8 cellular contexts compared by ENCODE assay signal in genomic region chr11:124761301-124762021, GRCh38. TPM values are rescaled to one million over a fixed set of nuclear protein-coding genes. Genes with fewer than 3 reads are reported as not detected.
DNase-seq lines count a peak whose midpoint lies in the region; ATAC-seq, FAIRE-seq and TF ChIP-seq lines count a peak whose summit lies in the region.

No MANE protein-coding gene starts in this region.

- peak overlapping the region; percentile 90 for H2AFZ ChIP-seq in PC-9

- intact Hi-C loops in PC-9 (cut with micrococcal nuclease; ENCODE audit: unreplicated experiment), result loop anchor here (2.0 kb wide), 1 partner anchor 75 kb away; no protein-coding TSS in a partner anchor
- intact Hi-C loops in heart left ventricle (cut with DNase I), result loop anchor here in 9 of 10 donors (1.0 to 10.0 kb wide), 11 partner anchors 15 to 93 kb away; partner anchors contain the start of genes SIAE (in 3 of the 9) and SPA17 (in 3 of the 9)

- TF ChIP-seq CTCF in PC-9 (conservative IDR thresholded peaks at IDR 0.05), result no peak
- TF ChIP-seq CTCF in heart left ventricle (IDR thresholded peaks at IDR 0.05), result peak in 1 of 12 donors; percentile 24

- peaks cover 12% of the 10 kb centered on the region for H3F3A ChIP-seq in PC-9 (ENCODE audit: insufficient read depth, low read depth)

- WGBS in heart left ventricle, 4 donors, result 15 to 23% (median 18%) methylated on average over 14 to 21 of the region's 21 CpGs
- 13 to 28% (median 27%) methylated on average over 19 to 21 of the region's 21 CpGs for WGBS in small intestine, 3 donors

- no peak for FAIRE-seq in small intestine (lab: Jason Lieb, UNC)

- peaks cover 26% of the 10 kb centered on the region for H3K4me1 ChIP-seq in PC-9 (replicated peaks; ENCODE audit: insufficient read depth)
- peaks cover 0 to 57% (median 35%) of the 10 kb centered on the region in 12 donors for H3K4me1 ChIP-seq in heart left ventricle
- H3K4me1 ChIP-seq in small intestine (ENCODE audit: control insufficient read depth in 2 of 2, insufficient read depth in 1 of 2, low read depth in 1 of 2, low read length in 1 of 2), result peaks cover 0 to 4% of the 10 kb centered on the region in 2 donors

- POLR2A ChIA-PET in PC-9 (lab: Charles Lee; ENCODE audit: unreplicated experiment), result no interaction called here

- DNase-seq in PC-9, result no peak
- peak in 4 of 5 donors; percentile 51 to 77 (median 72) for DNase-seq in heart left ventricle
- DNase-seq in small intestine, result no peak
- DNase-seq in islet precursor cell, result no peak
- DNase-seq in globus pallidus (ENCODE audit: low spot score), result no peak
- DNase-seq in activated effector memory CD4-positive, alpha-beta T cell treated with anti-CD3 and anti-CD28 coated beads, Interleukin-2, amount 50 U/mL, for 16 hours, result no peak

- H3K27me3 ChIP-seq in PC-9 (ENCODE audit: insufficient read depth, low read depth), result no peaks in the 10 kb centered on the region
- peaks cover 0 to 63% (median 36%) of the 10 kb centered on the region in 9 donors for H3K27me3 ChIP-seq in heart left ventricle
- H3K27me3 ChIP-seq in small intestine (ENCODE audit: control insufficient read depth in 2 of 2, insufficient read depth in 2 of 2, low read length in 2 of 2), result peaks cover 0 to 15% of the 10 kb centered on the region in 2 donors

- ATAC-seq in GM18520 (IDR thresholded peaks at IDR 0.05; ENCODE audit: unreplicated experiment) (peak; percentile 1), heart left ventricle (peak in 3 of 4 donors; percentile 15 to 53 (median 22)), HG03571 (IDR thresholded peaks at IDR 0.05; ENCODE audit: unreplicated experiment) (no peak)

- H3K9me3 ChIP-seq in PC-9 (ENCODE audit: insufficient read depth, low read depth), result no peaks in the 10 kb centered on the region
- no peaks in the 10 kb centered on the region for H3K9me3 ChIP-seq in heart left ventricle
- no peaks in the 10 kb centered on the region for H3K9me3 ChIP-seq in small intestine (ENCODE audit: control insufficient read depth, low read depth)

- BruUV-seq in PC-9 (replicated peaks; lab: Mats Ljungman, UMichigan), result TSS peak; percentile 54

- H3K27ac ChIP-seq in PC-9 (no peak overlapping the region), heart left ventricle (peak overlapping the region; percentile 81 to 99 (median 94)), small intestine (ENCODE audit: low read depth in 1 of 2, low read length in 1 of 2) (peak overlapping the region in 1 of 2 donors; percentile 56)

- no peaks in the 10 kb centered on the region for H3K9me2 ChIP-seq in PC-9 (ENCODE audit: insufficient read depth)

- TF ChIP-seq POLR2A in heart left ventricle (IDR thresholded peaks at IDR 0.05), result no peak

- H3K36me3 ChIP-seq in PC-9 (ENCODE audit: low read depth), result no peaks in the 10 kb centered on the region
- peaks cover 0 to 35% (median 19%) of the 10 kb centered on the region in 9 donors for H3K36me3 ChIP-seq in heart left ventricle
- no peaks in the 10 kb centered on the region for H3K36me3 ChIP-seq in small intestine (ENCODE audit: control insufficient read depth in 2 of 2, insufficient read depth in 2 of 2, low read length in 2 of 2)

- CTCF ChIA-PET in PC-9 (lab: Charles Lee), result interaction anchor here (0.7 to 1.2 kb wide), 3 partner anchors 13 to 24 kb away, joined by 3 to 5 read pairs (median 3); no protein-coding TSS in a partner anchor

- H3K4me3 ChIP-seq in PC-9 (peak overlapping the region; percentile 98), heart left ventricle (peak overlapping the region; percentile 57 to 95 (median 82)), small intestine (ENCODE audit: low read depth in 1 of 2, low read length in 2 of 2) (peak overlapping the region; percentile 55 to 60)

- H3K79me2 ChIP-seq in PC-9 (ENCODE audit: low read depth), result peaks cover 23% of the 10 kb centered on the region; the same call in 1 of the 2 replicates

- no peaks in the 10 kb centered on the region for H4K20me1 ChIP-seq in PC-9 (ENCODE audit: insufficient read depth)

- H3K4me2 ChIP-seq in PC-9, result peak overlapping the region; percentile 91

RNA-seq across cellular contexts. Expression of gene ESAM, which starts 0.6 kb away (rescaled TPM):
- total RNA-seq in PC-9 (2021) (13.5 and 15.3 TPM in 2 replicates), heart left ventricle (100 to 1,000 TPM in 1 of 9 donors, 10 to 100 TPM in 8; 24.8 to 111 (median 43.3) TPM)
- polyA plus RNA-seq in heart left ventricle (10 to 100 TPM; 35.9 to 81.2 TPM), small intestine (10 to 100 TPM in 1 of 3 donors, 1 to 10 TPM in 1, under 1 TPM in 1; 0.67 to 38.3 (median 1.4) TPM)

RNA-seq across cellular contexts. Expression of gene VSIG2, which starts 9.4 kb away (rescaled TPM):
- total RNA-seq in PC-9 (2021) (12.4 and 13.6 TPM in 2 replicates), heart left ventricle (1 to 10 TPM in 6 of 9 donors, under 1 TPM in 3; 0.44 to 4.8 (median 1.4) TPM)
- polyA plus RNA-seq in heart left ventricle (under 1 TPM; 0.42 to 0.61 TPM), small intestine (under 1 TPM in 1 of 3 donors, not detected in 2; 0.91 TPM)

RNA-seq across cellular contexts. Expression of gene NRGN, which starts 21.7 kb away (rescaled TPM):
- total RNA-seq in PC-9 (2021) (6.8 and 10.2 TPM in 2 replicates), heart left ventricle (1 to 10 TPM; 1.2 to 9.0 (median 3.3) TPM)
- polyA plus RNA-seq in heart left ventricle (10 to 100 TPM in 1 of 2 donors, 1 to 10 TPM in 1; 4.4 to 13.8 TPM), small intestine (1 to 10 TPM in 1 of 3 donors, under 1 TPM in 1, not detected in 1; 0.67 to 6.5 TPM)

RNA-seq across cellular contexts. Expression of gene MSANTD2, which starts 38.7 kb away (rescaled TPM):
- 16.9 and 18.1 TPM in 2 replicates for total RNA-seq in PC-9 (2021)
- total RNA-seq in heart left ventricle, result 1 to 10 TPM; 2.2 to 5.4 (median 3.1) TPM
- 1 to 10 TPM; 3.1 to 4.3 TPM for polyA plus RNA-seq in heart left ventricle
- 1 to 10 TPM; 4.4 to 6.5 (median 6.2) TPM for polyA plus RNA-seq in small intestine

Comparison
In these comparisons a context has a peak if more than half of its experiments do, and no peak if none do; other contexts are left out.
1. DNase-seq: peak in heart left ventricle (4 of 5); none in PC-9 (0 of 2), small intestine (single experiment), islet precursor cell (single experiment), globus pallidus (single experiment) and activated effector memory CD4-positive, alpha-beta T cell treated with anti-CD3 and anti-CD28 coated beads, Interleukin-2, amount 50 U/mL, for 16 hours (single experiment).
2. Peak in every context shown above with its lines, with median percentiles within 50 percentile points of each other: H3K4me3 ChIP-seq.